ENCODE assay signal across 16 cellular contexts in the genomic region with DNA sequence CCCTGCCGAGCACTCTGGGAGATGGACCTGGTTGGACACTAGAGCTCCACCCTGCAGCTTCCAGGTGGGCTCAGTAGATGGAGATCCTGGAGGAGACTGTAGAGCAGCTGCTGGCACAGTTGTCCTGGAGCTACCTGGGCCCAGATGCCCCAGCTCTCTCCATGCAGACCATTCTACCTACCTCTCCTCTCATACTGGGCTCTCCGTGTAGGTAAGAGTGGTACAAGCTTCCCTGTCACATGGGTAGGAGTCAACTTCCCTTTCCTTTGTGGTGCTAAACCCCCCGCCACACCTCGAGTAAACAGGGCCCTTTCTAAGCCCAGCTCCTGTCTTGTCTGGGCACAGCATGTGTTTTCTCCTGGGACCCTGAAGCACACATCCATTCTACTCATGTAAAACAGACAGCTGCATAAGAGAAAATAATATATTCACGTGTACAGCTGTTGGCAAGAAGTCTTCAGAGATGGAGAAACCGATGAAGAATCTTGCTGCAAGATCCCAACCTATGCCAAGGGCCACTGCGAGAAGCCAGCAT.
"Had no signal": no experiment of that assay in that cellular context is flagged by ENCODE, and none has a peak within 500 bp of the region (broad histone marks: within the 10 kb centered on the region; RNA-seq: fewer than 3 reads in every experiment).

No MANE protein-coding gene starts in this region.

- H3K36me3 ChIP-seq: prostate gland, thoracic aorta, upper lobe of right lung had no signal

- H3K27ac Mint-ChIP-seq: activated CD8-positive, alpha-beta memory T cell treated with anti-CD3 and anti-CD28 coated beads, Interleukin-2, amount 10 ng/mL, durations not matched to agents 7 days and 5 days; activated naive CD4-positive, alpha-beta T cell treated with anti-CD3 and anti-CD28 coated beads for 36 hours; activated naive CD8-positive, alpha-beta T cell treated with anti-CD3 and anti-CD28 coated beads, Interleukin-2, amount 50 U/mL, for 24 hours; activated T-helper 2 cell treated with anti-CD3 and anti-CD28 coated beads, Interferon-gamma antibody, Interleukin-2, Interleukin-4, amounts not matched to agents 10 μg/mL and 5 μg/mL and 100 μg/mL, durations not matched to agents 14 hours and 24 hours and 36 hours; dendritic cell treated with granulocyte-macrophage colony-stimulating factor and Interleukin-4, amounts not matched to agents 40 ng/mL and 50 ng/mL, for 4 days; immature natural killer cell had no signal

- H3K4me2 ChIP-seq: smooth muscle cell had no signal

- H3K4me3 ChIP-seq: prostate gland, smooth muscle cell, thoracic aorta, upper lobe of right lung had no signal

- H3K27me3 Mint-ChIP-seq: activated naive CD8-positive, alpha-beta T cell treated with anti-CD3 and anti-CD28 coated beads, Interleukin-2, amount 50 U/mL, for 24 hours; dendritic cell treated with granulocyte-macrophage colony-stimulating factor and Interleukin-4, amounts not matched to agents 40 ng/mL and 50 ng/mL, for 4 days had no signal

- H3K4me3 Mint-ChIP-seq: activated CD8-positive, alpha-beta memory T cell treated with anti-CD3 and anti-CD28 coated beads, Interleukin-2, amount 10 ng/mL, durations not matched to agents 7 days and 5 days; activated naive CD4-positive, alpha-beta T cell treated with anti-CD3 and anti-CD28 coated beads for 36 hours; activated naive CD8-positive, alpha-beta T cell treated with anti-CD3 and anti-CD28 coated beads, Interleukin-2, amount 50 U/mL, for 24 hours; dendritic cell treated with granulocyte-macrophage colony-stimulating factor and Interleukin-4, amounts not matched to agents 40 ng/mL and 50 ng/mL, for 4 days; effector memory CD8-positive, alpha-beta T cell; immature natural killer cell had no signal

- DNase-seq: activated CD4-positive, alpha-beta T cell treated with anti-CD3 and anti-CD28 coated beads, Interleukin-2, amount 50 U/mL, for 4 hours; activated CD8-positive, alpha-beta memory T cell treated with anti-CD3 and anti-CD28 coated beads, Interleukin-2, amount 10 ng/mL, durations not matched to agents 7 days and 5 days; activated naive CD4-positive, alpha-beta T cell treated with anti-CD3 and anti-CD28 coated beads for 36 hours; activated naive CD8-positive, alpha-beta T cell treated with anti-CD3 and anti-CD28 coated beads, Interleukin-2, amount 50 U/mL, for 24 hours; activated T-cell treated with anti-CD3 and anti-CD28 coated beads, Interleukin-2, amount 50 U/mL, for 1 hour; aorta; effector memory CD8-positive, alpha-beta T cell; foreskin melanocyte; immature natural killer cell; right cardiac atrium; upper lobe of right lung had no signal

- H3K9me3 ChIP-seq: prostate gland, thoracic aorta, upper lobe of right lung had no signal

- H3K27ac ChIP-seq: prostate gland, thoracic aorta, upper lobe of right lung had no signal

- H3K9me3 Mint-ChIP-seq: activated naive CD4-positive, alpha-beta T cell treated with anti-CD3 and anti-CD28 coated beads for 36 hours; activated naive CD8-positive, alpha-beta T cell treated with anti-CD3 and anti-CD28 coated beads, Interleukin-2, amount 50 U/mL, for 24 hours; effector memory CD8-positive, alpha-beta T cell; immature natural killer cell had no signal

- ATAC-seq: activated CD8-positive, alpha-beta memory T cell treated with anti-CD3 and anti-CD28 coated beads, Interleukin-2, amount 10 ng/mL, durations not matched to agents 7 days and 5 days; effector memory CD8-positive, alpha-beta T cell; right cardiac atrium; upper lobe of right lung had no signal

- H3K27me3 ChIP-seq: upper lobe of right lung had no signal

- H3K36me3 Mint-ChIP-seq: activated CD8-positive, alpha-beta memory T cell treated with anti-CD3 and anti-CD28 coated beads, Interleukin-2, amount 10 ng/mL, durations not matched to agents 7 days and 5 days; immature natural killer cell had no signal

- H3K4me1 ChIP-seq: prostate gland had no signal
